11 cellular contexts compared by ENCODE assay signal in genomic region chr20:49283176-49283702, GRCh38. TPM values are rescaled to one million over a fixed set of nuclear protein-coding genes. Genes with fewer than 3 reads are reported as not detected.
DNase-seq lines count a peak whose midpoint lies in the region; ATAC-seq and TF ChIP-seq lines count a peak whose summit lies in the region.
"Had no signal": no experiment of that assay in that cellular context is flagged by ENCODE, and none has a peak within 500 bp of the region (broad histone marks: within the 10 kb centered on the region; RNA-seq: fewer than 3 reads in every experiment).

No MANE protein-coding gene starts in this region.

- no peak overlapping the region for H3K4ac ChIP-seq in trophoblast cell (ENCODE audit: low read depth, low read length)

- H2AK5ac ChIP-seq in trophoblast cell (ENCODE audit: low read length): no peak overlapping the region

- H3K36me3 Mint-ChIP-seq in effector memory CD8-positive, alpha-beta T cell (ENCODE audit: insufficient read depth): peaks cover 99% of the 10 kb centered on the region

- H3K4me3 Mint-ChIP-seq in effector memory CD8-positive, alpha-beta T cell: peak overlapping the region; percentile 86 to 94

- no peak overlapping the region for H2AFZ ChIP-seq in PC-3 (ENCODE audit: low read length)
- no peak overlapping the region for H2AFZ ChIP-seq in trophoblast cell (ENCODE audit: insufficient read depth, low read length, poor library complexity)

- no peak overlapping the region for H2BK5ac ChIP-seq in trophoblast cell (ENCODE audit: low read depth, low read length, poor library complexity)

- H3K4me2 ChIP-seq in PC-3 (ENCODE audit: low read length) (peak overlapping the region; percentile 89), trophoblast cell (ENCODE audit: low read length) (peak overlapping the region; percentile 23)

- no peak overlapping the region for H4K91ac ChIP-seq in trophoblast cell (ENCODE audit: low read depth, low read length)

- no peaks in the 10 kb centered on the region for H3K9me2 ChIP-seq in PC-3 (replicated peaks; ENCODE audit: low read length)

- H4K8ac ChIP-seq in trophoblast cell (ENCODE audit: low read depth, low read length): no peak overlapping the region

- H3K9me3 ChIP-seq in PC-3 (ENCODE audit: low read length) (peaks cover 36% of the 10 kb centered on the region), trophoblast cell (ENCODE audit: insufficient read depth, low read depth, low read length) (peaks cover 16% of the 10 kb centered on the region), ascending aorta (peaks cover 44 to 61% of the 10 kb centered on the region in 2 donors)

- no peak overlapping the region for H2BK12ac ChIP-seq in trophoblast cell (ENCODE audit: low read length)

- H3K36me3 ChIP-seq in PC-3 (ENCODE audit: low read depth, low read length): peaks cover 97% of the 10 kb centered on the region
- H3K36me3 ChIP-seq in trophoblast cell (ENCODE audit: control insufficient read depth in 1 of 2, insufficient read depth in 2 of 2, low read length in 2 of 2): peaks cover 35 to 76% of the 10 kb centered on the region in 2 experiments
- peaks cover 88% of the 10 kb centered on the region in 2 donors for H3K36me3 ChIP-seq in ascending aorta

- peaks cover 95% of the 10 kb centered on the region for H4K20me1 ChIP-seq in PC-3 (ENCODE audit: low read length)

- no peaks in the 10 kb centered on the region for H3K27me3 ChIP-seq in PC-3 (ENCODE audit: low read length)
- H3K27me3 ChIP-seq in trophoblast cell (ENCODE audit: insufficient read depth, low read length): no peaks in the 10 kb centered on the region
- H3K27me3 ChIP-seq in ascending aorta: no peaks in the 10 kb centered on the region

- H3K4me1 Mint-ChIP-seq in effector memory CD8-positive, alpha-beta T cell (ENCODE audit: low read depth in 2 of 2): peaks cover 69 to 77% of the 10 kb centered on the region in 2 donors

- CTCF ChIA-PET in PC-3 (lab: Charles Lee): no interaction called here

- no peaks in the 10 kb centered on the region for H3K27me3 Mint-ChIP-seq in effector memory CD8-positive, alpha-beta T cell

- H3K23ac ChIP-seq in trophoblast cell (ENCODE audit: low read length): no peak overlapping the region

- H3K9ac ChIP-seq in PC-3 (ENCODE audit: low read length): no peak overlapping the region
- H3K9ac ChIP-seq in trophoblast cell (ENCODE audit: low read length): no peak overlapping the region

- no peak overlapping the region for H3K14ac ChIP-seq in trophoblast cell (ENCODE audit: low read length)

- H3K79me1 ChIP-seq in trophoblast cell (ENCODE audit: low read length): peaks cover 6% of the 10 kb centered on the region

- no TSS peak for BruUV-seq in PC-3 (replicated peaks; lab: Mats Ljungman, UMichigan)

- H3K4me1 ChIP-seq in PC-3 (ENCODE audit: insufficient read depth, low read length) (peaks cover 66% of the 10 kb centered on the region), trophoblast cell (ENCODE audit: control insufficient read depth in 1 of 2, insufficient read depth in 2 of 2, low read length in 2 of 2) (peaks cover 11 to 21% of the 10 kb centered on the region in 2 experiments), ascending aorta (peaks cover 11 to 12% of the 10 kb centered on the region in 2 donors)

- POLR2A ChIA-PET in PC-3 (lab: Charles Lee; ENCODE audit: unreplicated experiment): interaction anchor here (0.7 kb wide), 1 partner anchor 550 kb away, joined by 3 read pairs; no protein-coding TSS in a partner anchor

- H3K4me3 ChIP-seq in PC-3 (ENCODE audit: low read length) (peak overlapping the region; percentile 89), trophoblast cell (ENCODE audit: low read depth, low read length) (no peak overlapping the region), ascending aorta (no peak overlapping the region)

- no peak overlapping the region for H3K18ac ChIP-seq in trophoblast cell (ENCODE audit: low read length)

- H3K27ac Mint-ChIP-seq in effector memory CD8-positive, alpha-beta T cell: peak overlapping the region; percentile 89 to 94

- H3K79me2 ChIP-seq in PC-3 (ENCODE audit: low read length) (peaks cover 96% of the 10 kb centered on the region), trophoblast cell (ENCODE audit: control insufficient read depth, insufficient read depth, low read length, poor library complexity) (peaks cover 20% of the 10 kb centered on the region)

- H3K9me3 Mint-ChIP-seq in effector memory CD8-positive, alpha-beta T cell: peaks cover 14 to 50% of the 10 kb centered on the region in 2 donors

- WGBS in trophoblast cell (ENCODE audit: extremely low coverage, insufficient coverage, insufficient read length): no CpG with 5 or more reads among the region's 9 CpGs

- H2BK120ac ChIP-seq in trophoblast cell (ENCODE audit: insufficient read depth, low read length, poor library complexity): no peak overlapping the region

- no peak overlapping the region for H4K12ac ChIP-seq in trophoblast cell (ENCODE audit: low read depth, low read length)

- H3F3A ChIP-seq in PC-3 (ENCODE audit: low read length, unreplicated experiment): peaks cover 73% of the 10 kb centered on the region

- intact Hi-C loops in PC-3 (cut with micrococcal nuclease) (no loop called here), ascending aorta (cut with DNase I) (no loop called here)

- TF ChIP-seq CTCF in PC-3 (conservative IDR thresholded peaks at IDR 0.05; ENCODE audit: low read depth, low read length): no peak
- no peak for TF ChIP-seq CTCF in ascending aorta (IDR thresholded peaks at IDR 0.05)

- no peak for ATAC-seq in PC-3
- peak; percentile 54 for ATAC-seq in effector memory CD8-positive, alpha-beta T cell (replicated peaks)

- DNase-seq in DMS 273 (lab: John Stamatoyannopoulos, UW; ENCODE audit: unreplicated experiment) (peak; percentile 61), DMS 273 treated with DMSO at 0.1 percent for 48 hours (lab: John Stamatoyannopoulos, UW) (no peak), PC-3 (no peak), trophoblast cell (no peak), NCI-H187 (lab: John Stamatoyannopoulos, UW) (no peak), ascending aorta (ENCODE audit: low spot score in 2 of 2) (no peak), NCI-H226 (no peak)
- peak in 1 of 3 experiments; percentile 8 for DNase-seq in effector memory CD8-positive, alpha-beta T cell
- DNase-seq: 8988T, NCI-H748 treated with DMSO at 0.1 percent for 48 hours, nucleus accumbens had no signal

- H3K27ac ChIP-seq in PC-3 (ENCODE audit: low read length) (no peak overlapping the region), trophoblast cell (ENCODE audit: low read depth, low read length) (no peak overlapping the region), ascending aorta (no peak overlapping the region)

RNA-seq across cellular contexts. Expression of gene ZNFX1, which starts 5.4 kb away (rescaled TPM):
- total RNA-seq in PC-3 (2014; rRNA removed) (18.8 and 18.9 TPM in 2 replicates), ascending aorta (49.1 TPM)
- polyA plus RNA-seq in trophoblast cell (2013): 6.3 TPM in 2 replicates
